Comparison of ENCODE assay signal across 8 cellular contexts in the genomic region with DNA sequence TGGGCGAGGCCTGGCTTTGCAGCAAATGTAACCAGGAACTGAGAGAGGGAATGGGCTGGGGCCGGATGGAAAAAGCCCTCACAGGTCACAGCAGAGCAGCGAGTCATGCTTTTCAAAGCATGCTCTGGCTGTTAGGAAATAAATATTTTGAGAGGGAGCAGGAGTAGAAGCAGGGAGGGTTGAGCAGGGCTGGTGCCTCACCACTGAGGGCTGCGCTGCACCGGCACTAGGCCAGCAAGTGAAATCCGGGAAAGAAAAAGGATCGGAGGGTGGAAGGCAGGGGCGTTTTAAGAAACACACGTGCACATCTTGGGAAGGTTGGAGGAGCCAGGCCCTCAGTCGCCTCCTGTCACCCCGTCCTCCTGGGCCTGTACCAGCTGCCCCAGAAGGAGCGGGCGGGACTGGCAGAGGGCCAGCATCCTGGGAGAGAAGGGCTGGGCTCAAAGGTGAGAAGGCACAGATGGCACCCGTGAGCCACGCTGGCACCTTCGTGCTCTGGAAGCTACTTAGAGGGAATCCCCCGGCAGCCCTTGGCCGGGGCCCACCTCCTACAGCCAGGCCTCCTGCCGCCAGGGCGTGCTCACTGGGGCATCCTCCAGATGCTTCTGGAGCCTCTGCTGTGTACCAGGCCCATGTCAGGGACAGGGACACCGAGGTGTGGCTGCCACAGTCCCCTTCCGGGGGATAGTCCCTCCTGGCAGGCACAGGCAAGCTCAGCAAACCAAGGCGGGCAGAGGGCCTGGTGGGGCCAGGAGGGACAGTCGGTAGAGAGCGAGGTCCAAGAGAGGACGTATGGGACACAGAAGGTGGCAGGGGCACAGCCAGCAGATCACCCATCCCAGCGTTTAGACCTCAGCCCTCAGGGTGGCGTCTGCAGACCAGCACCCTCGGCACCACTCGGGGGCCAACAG.
A peak's percentile ranks its signal among the peaks of the same experiment; 100 is the strongest.
DNase-seq lines count a peak whose midpoint lies in the region; ATAC-seq and TF ChIP-seq lines count a peak whose summit lies in the region.

No MANE protein-coding gene starts in this region.

- H3K4me3 Mint-ChIP-seq in CD4-positive, alpha-beta memory T cell: no peak overlapping the region
- H3K4me3 Mint-ChIP-seq in nephron progenitor cell: no peak overlapping the region

- H3K9me3 ChIP-seq in CD4-positive, alpha-beta memory T cell (ENCODE audit: control insufficient read depth in 1 of 2, low read length in 2 of 2): no peaks in the 10 kb centered on the region
- no peaks in the 10 kb centered on the region for H3K9me3 ChIP-seq in duodenal mucosa (ENCODE audit: control insufficient read depth in 1 of 2, low read length in 2 of 2)

- H3K9me3 Mint-ChIP-seq in CD4-positive, alpha-beta memory T cell: peaks cover 0 to 2% (median 0%) of the 10 kb centered on the region in 8 donors
- H3K9me3 Mint-ChIP-seq in nephron progenitor cell: no peaks in the 10 kb centered on the region

- H3K36me3 ChIP-seq in CD4-positive, alpha-beta memory T cell (ENCODE audit: insufficient read depth, low read length): peaks cover 28% of the 10 kb centered on the region
- H3K36me3 ChIP-seq in duodenal mucosa (ENCODE audit: control insufficient read depth in 1 of 2, insufficient read depth in 2 of 2, low read length in 2 of 2): peaks cover 40 to 59% of the 10 kb centered on the region in 2 donors

- peaks cover 31 to 40% of the 10 kb centered on the region in 2 donors for H3K36me3 Mint-ChIP-seq in CD4-positive, alpha-beta memory T cell
- H3K36me3 Mint-ChIP-seq in nephron progenitor cell (ENCODE audit: low read depth): peaks cover 24% of the 10 kb centered on the region

- DNase-seq in CD4-positive, alpha-beta memory T cell: no peak
- DNase-seq in NCI-H1694 (lab: John Stamatoyannopoulos, UW) (peak; percentile 18), nephron progenitor cell (no peak), SK-N-DZ (ENCODE audit: low spot score) (no peak), KG1 (lab: John Stamatoyannopoulos, UW) (no peak), erythroblast (lab: John Stamatoyannopoulos, UW) (no peak)

- H3K9ac ChIP-seq in duodenal mucosa (ENCODE audit: low read depth in 1 of 2, low read length in 2 of 2): peak overlapping the region; percentile 30 to 40

- CTCF ChIA-PET in CD4-positive, alpha-beta memory T cell (lab: Charles Lee; ENCODE audit: partially characterized antibody): no interaction called here

- no peak for TF ChIP-seq POLR2A in erythroblast (IDR thresholded peaks at IDR 0.05; ENCODE audit: low read length)

- no peaks in the 10 kb centered on the region for H3K27me3 ChIP-seq in CD4-positive, alpha-beta memory T cell (ENCODE audit: insufficient read depth, low read length)
- H3K27me3 ChIP-seq in duodenal mucosa (ENCODE audit: control insufficient read depth in 1 of 2, insufficient read depth in 2 of 2, low read length in 2 of 2): no peaks in the 10 kb centered on the region

- no peak for ATAC-seq in HG03378 (IDR thresholded peaks at IDR 0.05; ENCODE audit: unreplicated experiment)

- no peak overlapping the region for H3K27ac ChIP-seq in CD4-positive, alpha-beta memory T cell (ENCODE audit: low read depth, low read length)
- peak overlapping the region; percentile 77 for H3K27ac ChIP-seq in duodenal mucosa (ENCODE audit: low read depth, low read length)

- H3K27ac Mint-ChIP-seq in CD4-positive, alpha-beta memory T cell: peak overlapping the region in 5 of 7 donors; percentile 26 to 90 (median 71)
- H3K27ac Mint-ChIP-seq in nephron progenitor cell: peak overlapping the region; percentile 12

- no peaks in the 10 kb centered on the region for H3K4me1 ChIP-seq in CD4-positive, alpha-beta memory T cell (ENCODE audit: insufficient read depth, low read length)
- peaks cover 24 to 30% of the 10 kb centered on the region in 2 donors for H3K4me1 ChIP-seq in duodenal mucosa (ENCODE audit: control insufficient read depth in 1 of 2, insufficient read depth in 2 of 2, low read length in 2 of 2)

- intact Hi-C loops in CD4-positive, alpha-beta memory T cell (cut with micrococcal nuclease): no loop called here

- no peaks in the 10 kb centered on the region for H3K27me3 Mint-ChIP-seq in CD4-positive, alpha-beta memory T cell
- H3K27me3 Mint-ChIP-seq in nephron progenitor cell (ENCODE audit: low read depth, poor library complexity): peaks cover 6% of the 10 kb centered on the region

- no peak overlapping the region for H3K4me3 ChIP-seq in CD4-positive, alpha-beta memory T cell (ENCODE audit: low read length in 2 of 2)
- peak overlapping the region in 1 of 2 donors; percentile 21 for H3K4me3 ChIP-seq in duodenal mucosa (ENCODE audit: low read depth in 1 of 2, low read length in 2 of 2)

- peaks cover 2 to 12% (median 7%) of the 10 kb centered on the region in 4 donors for H3K4me1 Mint-ChIP-seq in CD4-positive, alpha-beta memory T cell
- H3K4me1 Mint-ChIP-seq in nephron progenitor cell: peaks cover 28% of the 10 kb centered on the region

- no peak for TF ChIP-seq CTCF in nephron progenitor cell (IDR thresholded peaks at IDR 0.05)

- POLR2A ChIA-PET in CD4-positive, alpha-beta memory T cell (lab: Charles Lee; ENCODE audit: partially characterized antibody): interaction anchor here (1.2 kb wide), 1 partner anchor 11 kb away, joined by 4 read pairs; no protein-coding TSS in a partner anchor
